In genomic region chr10:17633353-17633752, GRCh38 we compare ENCODE assay signal across 25 cellular contexts. TPM values are rescaled to one million over a fixed set of nuclear protein-coding genes. Genes with fewer than 3 reads are reported as not detected.
A peak's percentile ranks its signal among the peaks of the same experiment; 100 is the strongest.
DNase-seq lines count a peak whose midpoint lies in the region; ATAC-seq, FAIRE-seq and TF ChIP-seq lines count a peak whose summit lies in the region.
"Had no signal": no experiment of that assay in that cellular context is flagged by ENCODE, and none has a peak within 500 bp of the region (broad histone marks: within the 10 kb centered on the region; RNA-seq: fewer than 3 reads in every experiment).

No MANE protein-coding gene starts in this region.

- no peak for FAIRE-seq in H1 (lab: Jason Lieb, UNC)
- FAIRE-seq: A204.1, D721Med, GM12878, GM19239 had no signal

- no peak overlapping the region for H2AK9ac ChIP-seq in IMR-90 (replicated peaks; ENCODE audit: low read depth, low read length, poor library complexity)

- intact Hi-C loops in IMR-90 (cut with micrococcal nuclease), result no loop called here

- no peaks in the 10 kb centered on the region for H3K79me1 ChIP-seq in IMR-90 (ENCODE audit: low read depth in 1 of 2, low read length in 2 of 2)
- H3K79me1 ChIP-seq in H1 (ENCODE audit: low read depth, low read length), result no peaks in the 10 kb centered on the region

- no peak overlapping the region for H2BK12ac ChIP-seq in H1 (ENCODE audit: low read depth, low read length)

- H3K9me1 ChIP-seq in IMR-90 (ENCODE audit: insufficient read depth, low read length), result no peaks in the 10 kb centered on the region

- H4K20me1 ChIP-seq in IMR-90 (ENCODE audit: insufficient read depth, low read length) (no peaks in the 10 kb centered on the region), H1 (replicated peaks in 1 of 2; ENCODE audit: control insufficient read depth in 1 of 2, insufficient read depth in 2 of 2, low read length in 2 of 2) (no peaks in the 10 kb centered on the region)
- H4K20me1 ChIP-seq: BLaER1 treated with 17β-estradiol and CSF1 and Interleukin-3, amounts not matched to agents 10 nM and 100 nM had no signal

- no peak overlapping the region for H2AFZ ChIP-seq in IMR-90 (replicated peaks; ENCODE audit: low read length, poor library complexity)
- H2AFZ ChIP-seq in H1 (ENCODE audit: low read length), result no peak overlapping the region
- H2AFZ ChIP-seq: GM23248 had no signal

- TF ChIP-seq EP300 in H1 (IDR thresholded peaks at IDR 0.05; ENCODE audit: borderline replicate concordance in 1 of 2, low read depth in 2 of 2, low read length in 2 of 2), result no peak

- H3K27ac ChIP-seq in IMR-90 (ENCODE audit: insufficient read depth, low read length) (no peak overlapping the region), H1 (ENCODE audit: low read depth, low read length) (no peak overlapping the region)
- H3K27ac ChIP-seq: 22Rv1; BLaER1 treated with 17β-estradiol and CSF1 and Interleukin-3, amounts not matched to agents 10 nM and 100 nM; GM23248 had no signal

- H2BK5ac ChIP-seq in IMR-90 (ENCODE audit: low read depth, low read length, poor library complexity, severe bottlenecking), result no peak overlapping the region
- H2BK5ac ChIP-seq in H1 (ENCODE audit: low read depth, low read length), result no peak overlapping the region

- no peaks in the 10 kb centered on the region for H3K23me2 ChIP-seq in H1 (ENCODE audit: low read depth, low read length)

- H4K91ac ChIP-seq in IMR-90 (ENCODE audit: insufficient read depth, low read depth, low read length) (no peak overlapping the region), H1 (replicated peaks; ENCODE audit: insufficient read length, low read length) (no peak overlapping the region)

- H3K14ac ChIP-seq in IMR-90 (replicated peaks; ENCODE audit: low read depth, low read length) (no peak overlapping the region), H1 (ENCODE audit: insufficient read length) (no peak overlapping the region)

- H3K79me2 ChIP-seq in H1 (ENCODE audit: control insufficient read depth in 1 of 2, insufficient read depth in 2 of 2, low read length in 2 of 2), result no peaks in the 10 kb centered on the region

- H4K8ac ChIP-seq in IMR-90 (ENCODE audit: low read depth in 2 of 2, low read length in 2 of 2), result no peak overlapping the region
- H4K8ac ChIP-seq in H1 (ENCODE audit: extremely low read depth, insufficient read depth, low read length), result no peak overlapping the region

- H3K56ac ChIP-seq in IMR-90 (ENCODE audit: extremely low read depth, insufficient read depth, low read length), result no peak overlapping the region
- H3K56ac ChIP-seq in H1 (replicated peaks; ENCODE audit: insufficient read length, low read depth, low read length), result no peak overlapping the region

- dilution Hi-C loops in IMR-90 (cut with HindIII; ENCODE audit: low sequenced_read_pairs, unreplicated experiment), result no loop called here

- H3K4me2 ChIP-seq in IMR-90 (ENCODE audit: low read depth, low read length) (no peak overlapping the region), H1 (ENCODE audit: insufficient read depth in 1 of 2, low read depth in 2 of 2, low read length in 2 of 2) (no peak overlapping the region)
- H3K4me2 ChIP-seq: BLaER1 treated with 17β-estradiol and CSF1 and Interleukin-3, amounts not matched to agents 10 nM and 100 nM had no signal

- H3K27me3 ChIP-seq in IMR-90 (ENCODE audit: control insufficient read depth, insufficient read depth, low read length) (no peaks in the 10 kb centered on the region), H1 (replicated peaks in 1 of 4; ENCODE audit: control insufficient read depth in 3 of 4, extremely low read depth in 1 of 4, insufficient read depth in 3 of 4, low read length in 3 of 4) (no peaks in the 10 kb centered on the region)
- H3K27me3 ChIP-seq: BE2C; BLaER1 treated with 17β-estradiol and CSF1 and Interleukin-3, amounts not matched to agents 10 nM and 100 nM had no signal

- POLR2A ChIA-PET in IMR-90 (lab: Charles Lee; ENCODE audit: unreplicated experiment), result interaction anchor here (1.4 kb wide), 1 partner anchor 11 kb away, joined by 8 read pairs; the partner anchor contains the start of gene STAM
- POLR2A ChIA-PET in H1 (lab: Charles Lee; ENCODE audit: partially characterized antibody), result interaction anchor here (1.3 kb wide), 1 partner anchor 10 kb away, joined by 7 read pairs; the partner anchor contains the start of gene STAM

- H2BK15ac ChIP-seq in IMR-90 (ENCODE audit: low read depth, low read length) (no peak overlapping the region), H1 (ENCODE audit: low read length) (no peak overlapping the region)

- no peak overlapping the region for H3K23ac ChIP-seq in IMR-90 (ENCODE audit: low read depth, low read length)
- H3K23ac ChIP-seq in H1 (ENCODE audit: insufficient read length), result no peak overlapping the region

- WGBS in IMR-90 (ENCODE audit: extremely low coverage in 2 of 2, insufficient read length in 1 of 2), 2 experiments, result no CpG with 5 or more reads among the region's 1 CpG
- 74% methylated on average over 1 of the region's 1 CpG; no CpG with 5 or more reads in 1 of the 2 experiments for WGBS in H1 (ENCODE audit: extremely low coverage in 1 of 2, insufficient coverage in 1 of 2, insufficient read length in 1 of 2, insufficient replicate concordance in 2 of 2, low coverage in 1 of 2, low lambda C conversion rate in 2 of 2, missing lambda C conversion rate in 1 of 2), 2 experiments

- H3K4me1 ChIP-seq in IMR-90 (ENCODE audit: control insufficient read depth, insufficient read depth, low read length) (no peaks in the 10 kb centered on the region), H1 (replicated peaks in 1 of 4; ENCODE audit: control insufficient read depth in 3 of 4, insufficient read depth in 4 of 4, low read length in 3 of 4) (no peaks in the 10 kb centered on the region)
- H3K4me1 ChIP-seq: BE2C; BLaER1 treated with 17β-estradiol and CSF1 and Interleukin-3, amounts not matched to agents 10 nM and 100 nM; HAP-1 had no signal

- no peak overlapping the region for H2BK20ac ChIP-seq in IMR-90 (ENCODE audit: low read depth, low read length)
- H2BK20ac ChIP-seq in H1 (ENCODE audit: low read length), result no peak overlapping the region

- H3K9me3 ChIP-seq in IMR-90 (ENCODE audit: control insufficient read depth, insufficient read depth, low read length), result no peaks in the 10 kb centered on the region
- H3K9me3 ChIP-seq in H1 (ENCODE audit: insufficient read depth in 2 of 2, low read depth in 1 of 2, low read length in 1 of 2), result peaks cover 0 to 4% of the 10 kb centered on the region in 2 experiments; a peak in 1 of 4 replicates
- H3K9me3 ChIP-seq: BE2C, HAP-1 had no signal

- H3K4ac ChIP-seq in IMR-90 (ENCODE audit: low read depth, low read length), result no peak overlapping the region
- H3K4ac ChIP-seq in H1 (replicated peaks; ENCODE audit: insufficient read length, low read depth, low read length), result no peak overlapping the region

- H4K5ac ChIP-seq in IMR-90 (ENCODE audit: low read depth, low read length) (no peak overlapping the region), H1 (ENCODE audit: insufficient read length, low read depth, low read length) (no peak overlapping the region)

- no peak overlapping the region for H3K18ac ChIP-seq in IMR-90 (ENCODE audit: low read depth, low read length)
- H3K18ac ChIP-seq in H1 (ENCODE audit: extremely low read depth, low read length), result no peak overlapping the region

- H2BK120ac ChIP-seq in IMR-90 (ENCODE audit: low read depth, low read length) (no peak overlapping the region), H1 (replicated peaks; ENCODE audit: low read depth, low read length) (no peak overlapping the region)

- BruUV-seq in IMR-90 (replicated peaks; lab: Mats Ljungman, UMichigan), result no TSS peak

- no peak overlapping the region for H3K9ac ChIP-seq in IMR-90 (ENCODE audit: low read depth, low read length)
- H3K9ac ChIP-seq in H1 (replicated peaks in 1 of 4; ENCODE audit: extremely low read depth in 1 of 4, low read depth in 3 of 4, low read length in 3 of 4), result no peak overlapping the region
- H3K9ac ChIP-seq: BLaER1 treated with 17β-estradiol and CSF1 and Interleukin-3, amounts not matched to agents 10 nM and 100 nM; GM23248 had no signal

- no peak for TF ChIP-seq CTCF in IMR-90 (conservative IDR thresholded peaks at IDR 0.05; ENCODE audit: low read depth, low read length)
- TF ChIP-seq CTCF in H1 (IDR thresholded peaks at IDR 0.05; ENCODE audit: control extremely low read depth in 1 of 3, insufficient read depth in 1 of 3, low read depth in 1 of 3, low read length in 3 of 3), result no peak

- CTCF ChIA-PET in IMR-90 (lab: Yijun Ruan, JAX) (interaction anchor here (0.6 kb wide), 1 partner anchor 9 kb away, joined by 3 read pairs; no protein-coding TSS in a partner anchor), H1 (lab: Charles Lee; ENCODE audit: partially characterized antibody) (interaction anchor here (0.6 kb wide), 2 partner anchors 224 to 511 kb away, joined by 3 to 4 read pairs; no protein-coding TSS in a partner anchor)

- in situ Hi-C loops in IMR-90 (cut with MboI; ENCODE audit: low sequenced_read_pairs), result no loop called here

- H2AK5ac ChIP-seq in IMR-90 (ENCODE audit: low read depth, low read length) (no peak overlapping the region), H1 (ENCODE audit: low read depth, low read length) (no peak overlapping the region)

- no peak for TF ChIP-seq POLR2A in IMR-90 (IDR thresholded peaks at IDR 0.05; ENCODE audit: low read depth, low read length)
- TF ChIP-seq POLR2A in H1 (IDR thresholded peaks at IDR 0.05; ENCODE audit: control extremely low read depth in 1 of 2, low read depth in 2 of 2, low read length in 2 of 2), result no peak

- H3K4me3 ChIP-seq in IMR-90 (ENCODE audit: insufficient read depth, low read depth, low read length), result no peak overlapping the region
- no peak overlapping the region for H3K4me3 ChIP-seq in H1 (ENCODE audit: extremely low read depth in 1 of 4, insufficient read depth in 2 of 4, low read depth in 3 of 4, low read length in 4 of 4)
- H3K4me3 ChIP-seq: BLaER1 treated with 17β-estradiol and CSF1 and Interleukin-3, amounts not matched to agents 10 nM and 100 nM; GM12878; GM23248; HAP-1 had no signal

- DNase-seq in NCI-H82 (lab: John Stamatoyannopoulos, UW) (peak; percentile 28), NCI-H82 treated with DMSO at 0.1 percent for 48 hours (lab: John Stamatoyannopoulos, UW; ENCODE audit: unreplicated experiment) (no peak), IMR-90 (no peak), H1 (ENCODE audit: low read depth in 1 of 2, low spot score in 2 of 2) (no peak), NCI-H2029 (lab: John Stamatoyannopoulos, UW) (no peak)
- DNase-seq in stimulated activated naive CD4-positive, alpha-beta T cell (lab: John Stamatoyannopoulos, UW), result no peak
- DNase-seq: ACHN; AML-193; BE2C; CD4-positive, alpha-beta T cell; CD8-positive, alpha-beta memory T cell; DMS 273 treated with DMSO at 0.1 percent for 48 hours; DMS79; EL; GDM1; GM23248; HFFc6 had no signal

- TF ChIP-seq RAD21 in IMR-90 (IDR thresholded peaks at IDR 0.05; ENCODE audit: low read length), result no peak
- no peak for TF ChIP-seq RAD21 in H1 (IDR thresholded peaks at IDR 0.05 in 1 of 2, conservative IDR thresholded peaks at IDR 0.05 in 1 of 2; ENCODE audit: low read depth in 2 of 2, low read length in 2 of 2)

- ATAC-seq in IMR-90 (ENCODE audit: low read depth), result no peak
- no peak for ATAC-seq in HG03139 (IDR thresholded peaks at IDR 0.05; ENCODE audit: unreplicated experiment)
- ATAC-seq: GM12878 had no signal

- H3K36me3 ChIP-seq in IMR-90 (ENCODE audit: control insufficient read depth, insufficient read depth, low read length) (no peaks in the 10 kb centered on the region), H1 (ENCODE audit: control insufficient read depth in 2 of 4, insufficient read depth in 4 of 4, low read length in 3 of 4) (no peaks in the 10 kb centered on the region)
- H3K36me3 ChIP-seq: BE2C; BLaER1 treated with 17β-estradiol and CSF1 and Interleukin-3, amounts not matched to agents 10 nM and 100 nM; HAP-1 had no signal

RNA-seq across cellular contexts. Expression of gene STAM, which starts 10.6 kb away (rescaled TPM):
- total RNA-seq in IMR-90 (2012; rRNA removed), result 22.9 and 31.9 TPM in 2 replicates
- polyA plus RNA-seq in IMR-90 (2012; rRNA removed) (23.3 and 24.6 TPM in 2 replicates), H1 (2011; rRNA removed) (17.0 and 22.0 TPM in 2 replicates)
- 9.1 and 9.3 TPM in 2 replicates for polyA plus RNA-seq in IMR-90 (2012; cell fraction: cytosol; rRNA removed)
- 10.0 and 25.1 TPM in 2 replicates for polyA plus RNA-seq in IMR-90 (2012; cell fraction: nucleus; rRNA removed; ENCODE audit: low replicate concordance)
- 27.8 and 29.7 TPM in 2 replicates for total RNA-seq in H1 (2021; fragmentation: NEBNext Ultra II Directional; extraction: Animal tissue kit (Norgen Biotek cat#: 25700))
- polyA plus RNA-seq in H1 (2011; cell fraction: cytosol; rRNA removed), result 22.5 TPM
- polyA plus RNA-seq in H1 (2011; cell fraction: nucleus; rRNA removed), result 18.9 TPM
- 11.4 to 21.0 TPM (median 13.5 TPM) in 4 replicates for polyA plus RNA-seq in H1 (2012, experiment 1 of 2)
- 3.5 TPM for polyA plus RNA-seq in H1 (2012, experiment 2 of 2)
- 21.2 TPM for polyA plus RNA-seq in H1 (2013, experiment 1 of 2)
- 21.7 TPM for polyA plus RNA-seq in H1 (2013, experiment 2 of 2)
- 32.6 and 35.1 TPM in 2 replicates for polyA minus RNA-seq in H1 (2011; rRNA and poly(A)+ RNA removed)
- 15.3 TPM for polyA minus RNA-seq in H1 (2011; cell fraction: cytosol; rRNA and poly(A)+ RNA removed)
- 46.6 TPM for polyA minus RNA-seq in H1 (2011; cell fraction: nucleus; rRNA and poly(A)+ RNA removed)

RNA-seq across cellular contexts. Expression of gene HACD1, which starts 16.2 kb away (rescaled TPM):
- total RNA-seq in IMR-90 (2012; rRNA removed), result 10.0 and 23.6 TPM in 2 replicates
- 17.8 and 24.9 TPM in 2 replicates for polyA plus RNA-seq in IMR-90 (2012; rRNA removed)
- polyA plus RNA-seq in IMR-90 (2012; cell fraction: cytosol; rRNA removed), result 10.3 and 14.4 TPM in 2 replicates
- 7.9 and 16.2 TPM in 2 replicates for polyA plus RNA-seq in IMR-90 (2012; cell fraction: nucleus; rRNA removed; ENCODE audit: low replicate concordance)
- 30.8 and 32.6 TPM in 2 replicates for total RNA-seq in H1 (2021; fragmentation: NEBNext Ultra II Directional; extraction: Animal tissue kit (Norgen Biotek cat#: 25700))
- polyA plus RNA-seq in H1 (2011; rRNA removed), result 12.5 and 18.7 TPM in 2 replicates
- 16.5 TPM for polyA plus RNA-seq in H1 (2011; cell fraction: cytosol; rRNA removed)
- polyA plus RNA-seq in H1 (2011; cell fraction: nucleus; rRNA removed), result 10.7 TPM
- polyA plus RNA-seq in H1 (2012, experiment 1 of 2), result 13.9 to 30.1 TPM (median 14.6 TPM) in 4 replicates
- 20.2 TPM for polyA plus RNA-seq in H1 (2012, experiment 2 of 2)
- 38.2 TPM for polyA plus RNA-seq in H1 (2013, experiment 1 of 2)
- 47.4 TPM for polyA plus RNA-seq in H1 (2013, experiment 2 of 2)
- 10.9 and 13.5 TPM in 2 replicates for polyA minus RNA-seq in H1 (2011; rRNA and poly(A)+ RNA removed)
- polyA minus RNA-seq in H1 (2011; cell fraction: cytosol; rRNA and poly(A)+ RNA removed), result 9.8 TPM
- 15.1 TPM for polyA minus RNA-seq in H1 (2011; cell fraction: nucleus; rRNA and poly(A)+ RNA removed)
